ENCODE assay signal across 1 cellular context in the genomic region with DNA sequence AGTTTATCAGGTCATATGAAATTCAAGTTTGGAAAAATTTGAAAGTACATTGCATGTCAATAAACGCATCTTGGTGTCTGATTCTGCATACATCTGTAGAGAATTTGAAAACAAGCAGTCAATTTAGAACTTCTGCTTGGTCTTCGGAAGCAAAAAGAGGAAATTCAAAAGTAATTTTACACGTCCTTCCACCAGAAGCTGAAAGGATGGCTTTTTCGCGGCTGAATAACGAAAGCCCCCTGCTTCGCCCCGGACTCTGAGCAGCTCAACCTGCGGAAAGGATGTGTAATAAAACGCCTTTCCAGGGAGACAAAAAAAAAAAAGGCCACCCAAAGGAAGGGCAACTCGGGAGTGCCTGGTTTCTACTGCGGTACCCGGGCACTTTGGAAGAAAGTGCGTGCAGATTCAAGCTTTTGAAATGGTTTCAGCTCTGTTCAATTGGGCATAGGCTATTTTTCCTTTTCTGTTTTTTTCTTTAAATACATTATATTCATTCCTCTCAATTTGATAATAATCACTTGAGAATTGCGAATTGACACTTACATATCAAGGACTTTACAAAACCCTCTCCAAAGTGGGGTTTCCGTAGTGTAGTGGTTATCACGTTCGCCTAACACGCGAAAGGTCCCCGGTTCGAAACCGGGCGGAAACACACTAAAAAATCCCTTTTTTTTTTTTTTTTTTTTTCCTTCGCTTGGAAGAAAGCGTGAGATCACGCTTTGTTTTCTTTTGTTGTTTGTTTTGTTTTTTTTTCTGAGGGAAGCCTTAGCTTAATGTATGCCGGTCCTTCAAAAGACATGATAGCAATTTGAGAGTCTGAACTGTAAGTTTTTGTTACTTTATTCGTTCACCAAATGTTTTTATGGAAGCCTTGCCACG.
TF ChIP-seq lines count a peak whose summit lies in the region.

No MANE protein-coding gene starts in this region.

TF ChIP-seq in K562, 482 proteins besides CTCF, POLR2A, EP300 and RAD21 (continued from another document and continues in another):
- TF ChIP-seq, protein P1, sequence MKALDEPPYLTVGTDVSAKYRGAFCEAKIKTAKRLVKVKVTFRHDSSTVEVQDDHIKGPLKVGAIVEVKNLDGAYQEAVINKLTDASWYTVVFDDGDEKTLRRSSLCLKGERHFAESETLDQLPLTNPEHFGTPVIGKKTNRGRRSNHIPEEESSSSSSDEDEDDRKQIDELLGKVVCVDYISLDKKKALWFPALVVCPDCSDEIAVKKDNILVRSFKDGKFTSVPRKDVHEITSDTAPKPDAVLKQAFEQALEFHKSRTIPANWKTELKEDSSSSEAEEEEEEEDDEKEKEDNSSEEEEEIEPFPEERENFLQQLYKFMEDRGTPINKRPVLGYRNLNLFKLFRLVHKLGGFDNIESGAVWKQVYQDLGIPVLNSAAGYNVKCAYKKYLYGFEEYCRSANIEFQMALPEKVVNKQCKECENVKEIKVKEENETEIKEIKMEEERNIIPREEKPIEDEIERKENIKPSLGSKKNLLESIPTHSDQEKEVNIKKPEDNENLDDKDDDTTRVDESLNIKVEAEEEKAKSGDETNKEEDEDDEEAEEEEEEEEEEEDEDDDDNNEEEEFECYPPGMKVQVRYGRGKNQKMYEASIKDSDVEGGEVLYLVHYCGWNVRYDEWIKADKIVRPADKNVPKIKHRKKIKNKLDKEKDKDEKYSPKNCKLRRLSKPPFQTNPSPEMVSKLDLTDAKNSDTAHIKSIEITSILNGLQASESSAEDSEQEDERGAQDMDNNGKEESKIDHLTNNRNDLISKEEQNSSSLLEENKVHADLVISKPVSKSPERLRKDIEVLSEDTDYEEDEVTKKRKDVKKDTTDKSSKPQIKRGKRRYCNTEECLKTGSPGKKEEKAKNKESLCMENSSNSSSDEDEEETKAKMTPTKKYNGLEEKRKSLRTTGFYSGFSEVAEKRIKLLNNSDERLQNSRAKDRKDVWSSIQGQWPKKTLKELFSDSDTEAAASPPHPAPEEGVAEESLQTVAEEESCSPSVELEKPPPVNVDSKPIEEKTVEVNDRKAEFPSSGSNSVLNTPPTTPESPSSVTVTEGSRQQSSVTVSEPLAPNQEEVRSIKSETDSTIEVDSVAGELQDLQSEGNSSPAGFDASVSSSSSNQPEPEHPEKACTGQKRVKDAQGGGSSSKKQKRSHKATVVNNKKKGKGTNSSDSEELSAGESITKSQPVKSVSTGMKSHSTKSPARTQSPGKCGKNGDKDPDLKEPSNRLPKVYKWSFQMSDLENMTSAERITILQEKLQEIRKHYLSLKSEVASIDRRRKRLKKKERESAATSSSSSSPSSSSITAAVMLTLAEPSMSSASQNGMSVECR (CRISPR knock-in tag; IDR thresholded peaks at IDR 0.05): 0 out of 2 replicates have a peak, but pooled peaks have one; percentile 48
- no peak for TF ChIP-seq RBFOX2 (IDR thresholded peaks at IDR 0.05; ENCODE audit: low read depth, low read length)
- peak; percentile 85 for TF ChIP-seq GATA2 (CRISPR knock-in tag; IDR thresholded peaks at IDR 0.05)
- peak; percentile 8; the same call in 1 of the 2 replicates for TF ChIP-seq ESRRA (IDR thresholded peaks at IDR 0.05; ENCODE audit: borderline replicate concordance, low read depth)
- TF ChIP-seq ATF7 (IDR thresholded peaks at IDR 0.05): peak; percentile 18; the same call in 1 of the 2 replicates
- peak; percentile 30 to 97; a peak in 3 of 4 replicates for TF ChIP-seq HDAC1 (IDR thresholded peaks at IDR 0.05)
- peak; percentile 27 for TF ChIP-seq TAF1 (IDR thresholded peaks at IDR 0.05; ENCODE audit: control insufficient read depth, extremely low read depth, insufficient read depth, low read length, severe bottlenecking)
- TF ChIP-seq, protein P2, sequence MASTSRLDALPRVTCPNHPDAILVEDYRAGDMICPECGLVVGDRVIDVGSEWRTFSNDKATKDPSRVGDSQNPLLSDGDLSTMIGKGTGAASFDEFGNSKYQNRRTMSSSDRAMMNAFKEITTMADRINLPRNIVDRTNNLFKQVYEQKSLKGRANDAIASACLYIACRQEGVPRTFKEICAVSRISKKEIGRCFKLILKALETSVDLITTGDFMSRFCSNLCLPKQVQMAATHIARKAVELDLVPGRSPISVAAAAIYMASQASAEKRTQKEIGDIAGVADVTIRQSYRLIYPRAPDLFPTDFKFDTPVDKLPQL (IDR thresholded peaks at IDR 0.05; ENCODE audit: extremely low read depth, insufficient read length): peak; percentile 14
- TF ChIP-seq, protein P3, sequence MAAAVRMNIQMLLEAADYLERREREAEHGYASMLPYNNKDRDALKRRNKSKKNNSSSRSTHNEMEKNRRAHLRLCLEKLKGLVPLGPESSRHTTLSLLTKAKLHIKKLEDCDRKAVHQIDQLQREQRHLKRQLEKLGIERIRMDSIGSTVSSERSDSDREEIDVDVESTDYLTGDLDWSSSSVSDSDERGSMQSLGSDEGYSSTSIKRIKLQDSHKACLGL (CRISPR knock-in tag; IDR thresholded peaks at IDR 0.05; ENCODE audit: borderline replicate concordance, poor library complexity, severe bottlenecking): no peak
- TF ChIP-seq ZNF133 (CRISPR knock-in tag; IDR thresholded peaks at IDR 0.05): no peak
- TF ChIP-seq JUND (IDR thresholded peaks at IDR 0.05; ENCODE audit: borderline replicate concordance, low read depth, low read length): peak; percentile 16; the same call in 1 of the 2 replicates
- no peak; the same call in 2 of the 3 replicates for TF ChIP-seq JUND (tag; IDR thresholded peaks at IDR 0.05; ENCODE audit: borderline replicate concordance, low read depth, low read length)
- peak; percentile 67; the same call in 1 of the 2 replicates for TF ChIP-seq BCOR (IDR thresholded peaks at IDR 0.05)
- 0 out of 2 replicates have a peak, but pooled peaks have one; percentile 70 for TF ChIP-seq DNMT1 (IDR thresholded peaks at IDR 0.05)
- TF ChIP-seq PHB2 (IDR thresholded peaks at IDR 0.05; ENCODE audit: low read depth): no peak
- TF ChIP-seq KHSRP (IDR thresholded peaks at IDR 0.05): peak; percentile 44; the same call in 1 of the 2 replicates
- no peak for TF ChIP-seq COPS2 (conservative IDR thresholded peaks at IDR 0.05)
- 0 out of 2 replicates have a peak, but pooled peaks have one; percentile 30 for TF ChIP-seq ZNF707 (CRISPR knock-in tag; conservative IDR thresholded peaks at IDR 0.05)
- peak; percentile 81 for TF ChIP-seq ADNP (tag; IDR thresholded peaks at IDR 0.05)
- TF ChIP-seq CREB1 (IDR thresholded peaks at IDR 0.05): peak; percentile 25; the same call in 1 of the 2 replicates
- TF ChIP-seq CREB1 (CRISPR knock-in tag; IDR thresholded peaks at IDR 0.05): no peak
- TF ChIP-seq RNF2 (IDR thresholded peaks at IDR 0.05): 0 out of 2 replicates have a peak, but pooled peaks have one; percentile 56
- TF ChIP-seq YBX1 (IDR thresholded peaks at IDR 0.05): no peak
- TF ChIP-seq, protein P4, sequence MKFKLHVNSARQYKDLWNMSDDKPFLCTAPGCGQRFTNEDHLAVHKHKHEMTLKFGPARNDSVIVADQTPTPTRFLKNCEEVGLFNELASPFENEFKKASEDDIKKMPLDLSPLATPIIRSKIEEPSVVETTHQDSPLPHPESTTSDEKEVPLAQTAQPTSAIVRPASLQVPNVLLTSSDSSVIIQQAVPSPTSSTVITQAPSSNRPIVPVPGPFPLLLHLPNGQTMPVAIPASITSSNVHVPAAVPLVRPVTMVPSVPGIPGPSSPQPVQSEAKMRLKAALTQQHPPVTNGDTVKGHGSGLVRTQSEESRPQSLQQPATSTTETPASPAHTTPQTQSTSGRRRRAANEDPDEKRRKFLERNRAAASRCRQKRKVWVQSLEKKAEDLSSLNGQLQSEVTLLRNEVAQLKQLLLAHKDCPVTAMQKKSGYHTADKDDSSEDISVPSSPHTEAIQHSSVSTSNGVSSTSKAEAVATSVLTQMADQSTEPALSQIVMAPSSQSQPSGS (CRISPR knock-in tag; IDR thresholded peaks at IDR 0.05): no peak
- 0 out of 2 replicates have a peak, but pooled peaks have one; percentile 10 for TF ChIP-seq RHOXF2B (CRISPR knock-in tag; conservative IDR thresholded peaks at IDR 0.05)
- TF ChIP-seq CEBPB (tag; IDR thresholded peaks at IDR 0.05): no peak
- no peak for TF ChIP-seq ZNF644 (tag; IDR thresholded peaks at IDR 0.05; ENCODE audit: low read depth)
- TF ChIP-seq, protein P5, sequence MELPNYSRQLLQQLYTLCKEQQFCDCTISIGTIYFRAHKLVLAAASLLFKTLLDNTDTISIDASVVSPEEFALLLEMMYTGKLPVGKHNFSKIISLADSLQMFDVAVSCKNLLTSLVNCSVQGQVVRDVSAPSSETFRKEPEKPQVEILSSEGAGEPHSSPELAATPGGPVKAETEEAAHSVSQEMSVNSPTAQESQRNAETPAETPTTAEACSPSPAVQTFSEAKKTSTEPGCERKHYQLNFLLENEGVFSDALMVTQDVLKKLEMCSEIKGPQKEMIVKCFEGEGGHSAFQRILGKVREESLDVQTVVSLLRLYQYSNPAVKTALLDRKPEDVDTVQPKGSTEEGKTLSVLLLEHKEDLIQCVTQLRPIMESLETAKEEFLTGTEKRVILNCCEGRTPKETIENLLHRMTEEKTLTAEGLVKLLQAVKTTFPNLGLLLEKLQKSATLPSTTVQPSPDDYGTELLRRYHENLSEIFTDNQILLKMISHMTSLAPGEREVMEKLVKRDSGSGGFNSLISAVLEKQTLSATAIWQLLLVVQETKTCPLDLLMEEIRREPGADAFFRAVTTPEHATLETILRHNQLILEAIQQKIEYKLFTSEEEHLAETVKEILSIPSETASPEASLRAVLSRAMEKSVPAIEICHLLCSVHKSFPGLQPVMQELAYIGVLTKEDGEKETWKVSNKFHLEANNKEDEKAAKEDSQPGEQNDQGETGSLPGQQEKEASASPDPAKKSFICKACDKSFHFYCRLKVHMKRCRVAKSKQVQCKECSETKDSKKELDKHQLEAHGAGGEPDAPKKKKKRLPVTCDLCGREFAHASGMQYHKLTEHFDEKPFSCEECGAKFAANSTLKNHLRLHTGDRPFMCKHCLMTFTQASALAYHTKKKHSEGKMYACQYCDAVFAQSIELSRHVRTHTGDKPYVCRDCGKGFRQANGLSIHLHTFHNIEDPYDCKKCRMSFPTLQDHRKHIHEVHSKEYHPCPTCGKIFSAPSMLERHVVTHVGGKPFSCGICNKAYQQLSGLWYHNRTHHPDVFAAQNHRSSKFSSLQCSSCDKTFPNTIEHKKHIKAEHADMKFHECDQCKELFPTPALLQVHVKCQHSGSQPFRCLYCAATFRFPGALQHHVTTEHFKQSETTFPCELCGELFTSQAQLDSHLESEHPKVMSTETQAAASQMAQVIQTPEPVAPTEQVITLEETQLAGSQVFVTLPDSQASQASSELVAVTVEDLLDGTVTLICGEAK (IDR thresholded peaks at IDR 0.05): peak; percentile 88
- TF ChIP-seq, protein P5 (CRISPR knock-in tag; IDR thresholded peaks at IDR 0.05): no peak
- 0 out of 2 replicates have a peak, but pooled peaks have one; percentile 40 for TF ChIP-seq ZC3H8 (IDR thresholded peaks at IDR 0.05)
- TF ChIP-seq CXXC5 (CRISPR knock-in tag; IDR thresholded peaks at IDR 0.05): peak; percentile 43; the same call in 1 of the 2 replicates
- peak; percentile 54 for TF ChIP-seq BDP1 (IDR thresholded peaks at IDR 0.05; ENCODE audit: insufficient read depth, insufficient read length)
- TF ChIP-seq EGR1 (conservative IDR thresholded peaks at IDR 0.05): no peak
- no peak for TF ChIP-seq ZFP36 (IDR thresholded peaks at IDR 0.05; ENCODE audit: low read depth, low read length, partially characterized antibody)
- peak; percentile 34 for TF ChIP-seq ELF1 (tag; IDR thresholded peaks at IDR 0.05)
- 0 out of 2 replicates have a peak, but pooled peaks have one; percentile 46 for TF ChIP-seq CHCHD3 (CRISPR knock-in tag; IDR thresholded peaks at IDR 0.05)
- peak; percentile 92 for TF ChIP-seq BRD4 (IDR thresholded peaks at IDR 0.05)
- TF ChIP-seq DPF2 (IDR thresholded peaks at IDR 0.05): 0 out of 2 replicates have a peak, but pooled peaks have one; percentile 38
- peak; percentile 52; the same call in 1 of the 2 replicates for TF ChIP-seq TARDBP (IDR thresholded peaks at IDR 0.05)
- TF ChIP-seq HOXB6 (CRISPR knock-in tag; IDR thresholded peaks at IDR 0.05; ENCODE audit: borderline replicate concordance): no peak
- TF ChIP-seq CREM (IDR thresholded peaks at IDR 0.05; ENCODE audit: low read depth): no peak; the same call in 1 of the 2 replicates
- TF ChIP-seq HNRNPLL (IDR thresholded peaks at IDR 0.05; ENCODE audit: low read depth, low read length, poor library complexity, severe bottlenecking): peak; percentile 55
- TF ChIP-seq, protein P6, sequence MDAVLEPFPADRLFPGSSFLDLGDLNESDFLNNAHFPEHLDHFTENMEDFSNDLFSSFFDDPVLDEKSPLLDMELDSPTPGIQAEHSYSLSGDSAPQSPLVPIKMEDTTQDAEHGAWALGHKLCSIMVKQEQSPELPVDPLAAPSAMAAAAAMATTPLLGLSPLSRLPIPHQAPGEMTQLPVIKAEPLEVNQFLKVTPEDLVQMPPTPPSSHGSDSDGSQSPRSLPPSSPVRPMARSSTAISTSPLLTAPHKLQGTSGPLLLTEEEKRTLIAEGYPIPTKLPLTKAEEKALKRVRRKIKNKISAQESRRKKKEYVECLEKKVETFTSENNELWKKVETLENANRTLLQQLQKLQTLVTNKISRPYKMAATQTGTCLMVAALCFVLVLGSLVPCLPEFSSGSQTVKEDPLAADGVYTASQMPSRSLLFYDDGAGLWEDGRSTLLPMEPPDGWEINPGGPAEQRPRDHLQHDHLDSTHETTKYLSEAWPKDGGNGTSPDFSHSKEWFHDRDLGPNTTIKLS (IDR thresholded peaks at IDR 0.05; ENCODE audit: borderline replicate concordance, low read depth): peak; percentile 91
- TF ChIP-seq TCF3 (CRISPR knock-in tag; IDR thresholded peaks at IDR 0.05): no peak
- peak; percentile 42 for TF ChIP-seq KDM5B (IDR thresholded peaks at IDR 0.05; ENCODE audit: insufficient replicate concordance, low read depth, low read length)
- no peak for TF ChIP-seq TOE1 (IDR thresholded peaks at IDR 0.05; ENCODE audit: borderline replicate concordance)
- TF ChIP-seq TOE1 (CRISPR knock-in tag; IDR thresholded peaks at IDR 0.05; ENCODE audit: borderline replicate concordance, low read depth): no peak
